Comparison of ENCODE assay signal across 1 cellular context in genomic region chr6:43171284-43172126, GRCh38.
TF ChIP-seq lines count a peak whose summit lies in the region.

No MANE protein-coding gene starts in this region.

TF ChIP-seq in GM12878, 131 proteins besides CTCF, POLR2A, EP300 and RAD21 (continued from another document and continues in another):
- TF ChIP-seq E2F8 (IDR thresholded peaks at IDR 0.05; ENCODE audit: low read depth, partially characterized antibody): no peak
- TF ChIP-seq ZNF384 (IDR thresholded peaks at IDR 0.05; ENCODE audit: borderline replicate concordance, low read depth, low read length): no peak
- peak; percentile 84 for TF ChIP-seq NKRF (conservative IDR thresholded peaks at IDR 0.05)
- no peak for TF ChIP-seq IRF4 (IDR thresholded peaks at IDR 0.05; ENCODE audit: low read depth, low read length)
- TF ChIP-seq USF2 (IDR thresholded peaks at IDR 0.05; ENCODE audit: borderline replicate concordance, low read depth, low read length): no peak
- TF ChIP-seq MTA3 (IDR thresholded peaks at IDR 0.05; ENCODE audit: borderline replicate concordance, low read length): no peak
- no peak for TF ChIP-seq HDGF (IDR thresholded peaks at IDR 0.05)
- peak; percentile 89 for TF ChIP-seq GATAD2B (conservative IDR thresholded peaks at IDR 0.05; ENCODE audit: low read depth)
- TF ChIP-seq NBN (IDR thresholded peaks at IDR 0.05): no peak
- TF ChIP-seq NFIC (IDR thresholded peaks at IDR 0.05; ENCODE audit: low read depth, low read length): no peak
- no peak for TF ChIP-seq REST (IDR thresholded peaks at IDR 0.05; ENCODE audit: low read depth, low read length)
- peak; percentile 88 for TF ChIP-seq ZNF217 (IDR thresholded peaks at IDR 0.05)
- TF ChIP-seq USF1 (IDR thresholded peaks at IDR 0.05; ENCODE audit: borderline replicate concordance, extremely low read length, insufficient read depth, low read depth, low read length): no peak
- TF ChIP-seq TCF7 (IDR thresholded peaks at IDR 0.05; ENCODE audit: borderline replicate concordance): no peak
- TF ChIP-seq KDM1A (IDR thresholded peaks at IDR 0.05; ENCODE audit: borderline replicate concordance): no peak
- TF ChIP-seq PKNOX1 (IDR thresholded peaks at IDR 0.05): no peak
- TF ChIP-seq PRDM15 (CRISPR knock-in tag; IDR thresholded peaks at IDR 0.05): no peak
- TF ChIP-seq POLR2AphosphoS5 (IDR thresholded peaks at IDR 0.05; ENCODE audit: low read length): peak; percentile 49; the same call in 1 of the 2 replicates
- no peak for TF ChIP-seq CBX3 (IDR thresholded peaks at IDR 0.05; ENCODE audit: borderline replicate concordance, low read depth)
- no peak for TF ChIP-seq FOS (IDR thresholded peaks at IDR 0.05; ENCODE audit: borderline replicate concordance, extremely low read depth, insufficient read length)
- no peak for TF ChIP-seq ZNF622 (IDR thresholded peaks at IDR 0.05)
- TF ChIP-seq YY1 (IDR thresholded peaks at IDR 0.05; ENCODE audit: low read depth, low read length): peak; percentile 80
- TF ChIP-seq ASH2L (IDR thresholded peaks at IDR 0.05; ENCODE audit: borderline replicate concordance, low read depth): no peak
- no peak for TF ChIP-seq MTA2 (IDR thresholded peaks at IDR 0.05; ENCODE audit: low read depth)
- TF ChIP-seq ETV6 (conservative IDR thresholded peaks at IDR 0.05 in 1 of 2, IDR thresholded peaks at IDR 0.05 in 1 of 2; ENCODE audit: borderline replicate concordance in 1 of 2, low read depth in 1 of 2): no peak
- no peak for TF ChIP-seq PBX3 (IDR thresholded peaks at IDR 0.05; ENCODE audit: insufficient replicate concordance, low read depth, low read length)
- no peak for TF ChIP-seq ZBTB40 (IDR thresholded peaks at IDR 0.05; ENCODE audit: borderline replicate concordance)
- no peak for TF ChIP-seq MEF2B (IDR thresholded peaks at IDR 0.05; ENCODE audit: partially characterized antibody, poor library complexity, severe bottlenecking)
- TF ChIP-seq IRF5 (IDR thresholded peaks at IDR 0.05; ENCODE audit: borderline replicate concordance): no peak
- TF ChIP-seq NFXL1 (IDR thresholded peaks at IDR 0.05; ENCODE audit: borderline replicate concordance): peak; percentile 33; the same call in 1 of the 2 replicates
- TF ChIP-seq POU2F2 (IDR thresholded peaks at IDR 0.05; ENCODE audit: borderline replicate concordance, low read depth, low read length): no peak
- no peak for TF ChIP-seq SRF (IDR thresholded peaks at IDR 0.05; ENCODE audit: low read depth in 2 of 2, low read length in 2 of 2)
- TF ChIP-seq ATF3 (IDR thresholded peaks at IDR 0.05; ENCODE audit: borderline replicate concordance, extremely low read depth, low read depth, low read length): no peak
- no peak for TF ChIP-seq HCFC1 (IDR thresholded peaks at IDR 0.05; ENCODE audit: low read length)
